Comparison of ENCODE assay signal across 11 cellular contexts in genomic region chr11:128830290-128830813, GRCh38. TPM values are rescaled to one million over a fixed set of nuclear protein-coding genes. Genes with fewer than 3 reads are reported as not detected.
DNase-seq lines count a peak whose midpoint lies in the region; ATAC-seq, FAIRE-seq and TF ChIP-seq lines count a peak whose summit lies in the region.
"Had no signal": no experiment of that assay in that cellular context is flagged by ENCODE, and none has a peak within 500 bp of the region (broad histone marks: within the 10 kb centered on the region; RNA-seq: fewer than 3 reads in every experiment).

No MANE protein-coding gene starts in this region.

- no peaks in the 10 kb centered on the region for H3K36me3 ChIP-seq in CD8-positive, alpha-beta T cell (ENCODE audit: insufficient read depth, low read length)
- H3K36me3 ChIP-seq in OCI-LY1 (ENCODE audit: insufficient read depth, low read length) (no peaks in the 10 kb centered on the region), endothelial cell of umbilical vein (ENCODE audit: control insufficient read depth in 2 of 2, extremely low read depth in 1 of 2, insufficient read depth in 2 of 2, low read length in 2 of 2) (no peaks in the 10 kb centered on the region), suprapubic skin (no peaks in the 10 kb centered on the region)

- 0 out of 2 replicates have a peak, but pooled peaks cover 3% of the 10 kb centered on the region for H3F3A ChIP-seq in OCI-LY1 (ENCODE audit: insufficient read depth, low read length)

- no peaks in the 10 kb centered on the region for H3K36me3 Mint-ChIP-seq in CD8-positive, alpha-beta T cell

- 87% methylated on average over 9 of the region's 9 CpGs for WGBS in suprapubic skin

- H3K9me3 ChIP-seq in CD8-positive, alpha-beta T cell (ENCODE audit: low read length), result no peaks in the 10 kb centered on the region
- no peaks in the 10 kb centered on the region for H3K9me3 ChIP-seq in OCI-LY1 (ENCODE audit: low read length)
- H3K9me3 ChIP-seq in endothelial cell of umbilical vein (replicated peaks; ENCODE audit: control insufficient read depth, insufficient read depth, low read length), result no peaks in the 10 kb centered on the region
- no peaks in the 10 kb centered on the region for H3K9me3 ChIP-seq in suprapubic skin

- H3K4me3 ChIP-seq in CD8-positive, alpha-beta T cell (ENCODE audit: low read depth, low read length), result peak overlapping the region; percentile 11
- H3K4me3 ChIP-seq in OCI-LY1 (ENCODE audit: low read depth, low read length, poor library complexity, severe bottlenecking) (no peak overlapping the region), endothelial cell of umbilical vein (replicated peaks in 1 of 3; ENCODE audit: insufficient read depth in 1 of 3, low read depth in 1 of 3, low read length in 3 of 3) (no peak overlapping the region), suprapubic skin (no peak overlapping the region)

- H3K4me1 ChIP-seq in CD8-positive, alpha-beta T cell (ENCODE audit: insufficient read depth, low read length), result peaks cover 9% of the 10 kb centered on the region
- H3K4me1 ChIP-seq in OCI-LY1 (ENCODE audit: insufficient read depth, low read length, severe bottlenecking) (peaks cover 47% of the 10 kb centered on the region), endothelial cell of umbilical vein (ENCODE audit: control insufficient read depth, extremely low read depth, insufficient read depth, low read length) (peaks cover 63% of the 10 kb centered on the region), suprapubic skin (peaks cover 6% of the 10 kb centered on the region)

- H3K4me3 Mint-ChIP-seq in CD8-positive, alpha-beta T cell, result peak overlapping the region; percentile 59
- H3K4me3 Mint-ChIP-seq: H9 had no signal

- TF ChIP-seq EP300 in suprapubic skin (IDR thresholded peaks at IDR 0.05), result no peak

- H3K9ac ChIP-seq in OCI-LY1 (ENCODE audit: low read length), result peak overlapping the region; percentile 44
- H3K9ac ChIP-seq in endothelial cell of umbilical vein (replicated peaks; ENCODE audit: extremely low read depth, insufficient read depth, low read length), result no peak overlapping the region

- H4K20me1 ChIP-seq in OCI-LY1 (ENCODE audit: insufficient read depth, low read length), result no peaks in the 10 kb centered on the region
- no peaks in the 10 kb centered on the region for H4K20me1 ChIP-seq in endothelial cell of umbilical vein (replicated peaks; ENCODE audit: control insufficient read depth, extremely low read depth, insufficient read depth, low read length)

- peaks cover 16% of the 10 kb centered on the region for H3K4me1 Mint-ChIP-seq in CD8-positive, alpha-beta T cell (ENCODE audit: low read depth)

- no peak for TF ChIP-seq CTCF in CD8-positive, alpha-beta T cell (IDR thresholded peaks at IDR 0.05)
- no peak for TF ChIP-seq CTCF in GM20000 (IDR thresholded peaks at IDR 0.05; ENCODE audit: extremely low read depth, missing control alignments)
- TF ChIP-seq CTCF in OCI-LY1 (IDR thresholded peaks at IDR 0.05; ENCODE audit: low read length), result no peak
- no peak for TF ChIP-seq CTCF in endothelial cell of umbilical vein (IDR thresholded peaks at IDR 0.05; ENCODE audit: extremely low read depth in 1 of 2, insufficient read depth in 1 of 2, low read depth in 1 of 2, low read length in 2 of 2)
- TF ChIP-seq CTCF in suprapubic skin (IDR thresholded peaks at IDR 0.05), result no peak

- BruUV-seq in endothelial cell of umbilical vein (replicated peaks; lab: Mats Ljungman, UMichigan), result no TSS peak

- H3K4me2 ChIP-seq in OCI-LY1 (ENCODE audit: low read length) (peak overlapping the region; percentile 56), endothelial cell of umbilical vein (ENCODE audit: insufficient read depth, low read length) (no peak overlapping the region)

- peak overlapping the region; percentile 31 for H3K27ac ChIP-seq in CD8-positive, alpha-beta T cell (ENCODE audit: low read depth, low read length)
- peak overlapping the region; percentile 90 for H3K27ac ChIP-seq in OCI-LY1 (ENCODE audit: low read depth, low read length, poor library complexity, severe bottlenecking)
- peak overlapping the region; percentile 47 for H3K27ac ChIP-seq in endothelial cell of umbilical vein (ENCODE audit: insufficient read depth, low read depth, low read length)
- no peak overlapping the region for H3K27ac ChIP-seq in suprapubic skin

- intact Hi-C loops in CD8-positive, alpha-beta T cell (cut with DNase I, micrococcal nuclease), result loop anchor here (2.0 to 10.0 kb wide), 8 partner anchors 30 to 800 kb away; no protein-coding TSS in a partner anchor
- intact Hi-C loops in endothelial cell of umbilical vein (cut with micrococcal nuclease), result no loop called here

- peak in 1 of 7 experiments; percentile 48 for DNase-seq in CD8-positive, alpha-beta T cell
- DNase-seq in GM20000 (ENCODE audit: low spot score) (peak; percentile 41), endothelial cell of umbilical vein (ENCODE audit: low read depth, low spot score) (no peak), nucleus accumbens (lab: John Stamatoyannopoulos, UW) (no peak), HK-2 (ENCODE audit: unreplicated experiment) (no peak), suprapubic skin (ENCODE audit: low spot score in 2 of 2) (no peak), HCEC 1CT (no peak)
- DNase-seq: NCI-H187 treated with DMSO at 0.1 percent for 48 hours had no signal

- dilution Hi-C loops in endothelial cell of umbilical vein (cut with MboI; ENCODE audit: extremely low pct_ligation_motif_present, low sequenced_read_pairs), result no loop called here

- CTCF ChIA-PET in CD8-positive, alpha-beta T cell (lab: Charles Lee), result interaction anchor here (0.6 to 7.7 kb wide), 68 partner anchors 9 to 811 kb away, joined by 3 to 162 read pairs (median 4); partner anchors contain the start of gene KCNJ1
- CTCF ChIA-PET in endothelial cell of umbilical vein (lab: Charles Lee), result interaction anchor here (0.6 to 3.3 kb wide), 64 partner anchors 10 to 803 kb away, joined by 3 to 38 read pairs (median 4); no protein-coding TSS in a partner anchor

- FAIRE-seq in endothelial cell of umbilical vein (lab: Jason Lieb, UNC), result no peak

- no peaks in the 10 kb centered on the region for H3K9me2 ChIP-seq in OCI-LY1 (ENCODE audit: low read depth, low read length)

- POLR2A ChIA-PET in CD8-positive, alpha-beta T cell (lab: Charles Lee), result interaction anchor here (0.6 to 1.9 kb wide), 9 partner anchors 18 to 800 kb away, joined by 3 to 6 read pairs (median 3); no protein-coding TSS in a partner anchor
- POLR2A ChIA-PET in endothelial cell of umbilical vein (lab: Charles Lee), result interaction anchor here (1.2 kb wide), 1 partner anchor 57 kb away, joined by 3 read pairs; no protein-coding TSS in a partner anchor

- H3K27ac Mint-ChIP-seq in CD8-positive, alpha-beta T cell, result peak overlapping the region; percentile 85
- H3K27ac Mint-ChIP-seq: H9 had no signal

- peak; percentile 61 for ATAC-seq in CD8-positive, alpha-beta T cell

- H3K27me3 Mint-ChIP-seq in CD8-positive, alpha-beta T cell (ENCODE audit: low read depth), result no peaks in the 10 kb centered on the region

- no peaks in the 10 kb centered on the region for H3K9me3 Mint-ChIP-seq in CD8-positive, alpha-beta T cell
- H3K9me3 Mint-ChIP-seq: H9 had no signal

- no peak for TF ChIP-seq POLR2A in endothelial cell of umbilical vein (IDR thresholded peaks at IDR 0.05; ENCODE audit: low read depth, low read length)
- TF ChIP-seq POLR2A in suprapubic skin (IDR thresholded peaks at IDR 0.05), result no peak

- no peaks in the 10 kb centered on the region for H3K9me1 ChIP-seq in endothelial cell of umbilical vein (replicated peaks; ENCODE audit: control insufficient read depth, extremely low read depth, insufficient read depth, low read length)

- H2AFZ ChIP-seq in OCI-LY1 (ENCODE audit: low read length) (peak overlapping the region; percentile 89; the same call in 1 of the 2 replicates), endothelial cell of umbilical vein (ENCODE audit: low read depth, low read length) (no peak overlapping the region)

- H3K79me2 ChIP-seq in OCI-LY1 (ENCODE audit: insufficient read depth, low read length) (no peaks in the 10 kb centered on the region), endothelial cell of umbilical vein (ENCODE audit: control insufficient read depth, insufficient read depth, low read length) (no peaks in the 10 kb centered on the region)

- no peaks in the 10 kb centered on the region for H3K27me3 ChIP-seq in CD8-positive, alpha-beta T cell (ENCODE audit: insufficient read depth, low read length)
- H3K27me3 ChIP-seq in OCI-LY1 (ENCODE audit: insufficient read depth, low read length) (no peaks in the 10 kb centered on the region), endothelial cell of umbilical vein (ENCODE audit: control insufficient read depth in 2 of 2, insufficient read depth in 2 of 2, low read length in 2 of 2) (no peaks in the 10 kb centered on the region), suprapubic skin (peaks cover 5% of the 10 kb centered on the region)

TF ChIP-seq in endothelial cell of umbilical vein, 7 proteins besides CTCF, POLR2A, EP300 and RAD21:
- TF ChIP-seq JUN (IDR thresholded peaks at IDR 0.05; ENCODE audit: borderline replicate concordance, insufficient read depth, insufficient read length, low read depth) (no peak), MYC (IDR thresholded peaks at IDR 0.05; ENCODE audit: low read depth, low read length) (no peak), GATA2 (IDR thresholded peaks at IDR 0.05; ENCODE audit: insufficient read depth, insufficient read length, low read depth, low read length) (no peak), POLR2AphosphoS5 (IDR thresholded peaks at IDR 0.05; ENCODE audit: insufficient read depth, low read depth, low read length) (no peak), EZH2 (IDR thresholded peaks at IDR 0.05; ENCODE audit: borderline replicate concordance, low read depth, low read length, severe bottlenecking) (no peak)

RNA-seq across cellular contexts. Expression of gene KCNJ1, which starts 36.7 kb away (rescaled TPM):
- not detected for total RNA-seq in CD8-positive, alpha-beta T cell
- total RNA-seq in endothelial cell of umbilical vein, result not detected in 2 replicates
- 0.03 TPM in 1 of 2 replicates, not detected in the other for polyA plus RNA-seq in endothelial cell of umbilical vein
- not detected in 2 replicates for polyA plus RNA-seq in endothelial cell of umbilical vein (2011; cell fraction: cytosol; rRNA removed)
- 0.04 and 0.11 TPM in 2 replicates for polyA plus RNA-seq in endothelial cell of umbilical vein (2011; cell fraction: nucleus; rRNA removed)
- polyA plus RNA-seq in endothelial cell of umbilical vein (2012), result not detected in 2 replicates
- polyA minus RNA-seq in endothelial cell of umbilical vein, result 0.08 and 0.12 TPM in 2 replicates
- not detected for polyA minus RNA-seq in endothelial cell of umbilical vein (2011; cell fraction: cytosol; rRNA and poly(A)+ RNA removed)
- 0.10 TPM in 1 of 2 replicates, not detected in the other for polyA minus RNA-seq in endothelial cell of umbilical vein (2011; cell fraction: nucleus; rRNA and poly(A)+ RNA removed)
- total RNA-seq in suprapubic skin, result 1 to 10 TPM in 1 of 4 donors, under 1 TPM in 1, not detected in 2; 0.18 to 3.0 TPM
- total RNA-seq: H9, HT-29 had no signal
